5 cellular contexts compared by ENCODE assay signal in the genomic region with DNA sequence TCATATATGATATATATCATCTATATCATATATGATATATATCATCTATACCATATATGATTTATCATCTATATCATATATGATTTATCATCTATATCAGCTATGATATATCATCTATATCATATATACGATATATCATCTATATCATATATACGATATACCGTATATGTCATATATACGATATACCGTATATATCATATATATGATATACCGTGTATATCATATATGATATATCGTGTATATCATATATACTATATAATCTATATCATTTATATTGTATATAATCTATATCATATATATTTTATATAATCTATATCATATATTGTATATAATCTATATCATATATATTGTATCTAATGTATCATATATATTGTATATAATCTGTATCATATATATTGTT. TPM values are rescaled to one million over a fixed set of nuclear protein-coding genes. Genes with fewer than 3 reads are reported as not detected.
"Had no signal": no experiment of that assay in that cellular context is flagged by ENCODE, and none has a peak within 500 bp of the region (broad histone marks: within the 10 kb centered on the region; RNA-seq: fewer than 3 reads in every experiment).

No MANE protein-coding gene starts in this region.

RNA-seq across cellular contexts. Expression of a gene that starts 55.9 kb away (rescaled TPM):
- total RNA-seq: activated T-helper 2 cell treated with anti-CD3 and anti-CD28 coated beads, Interferon-gamma antibody, Interleukin-2, Interleukin-4, amounts not matched to agents 10 μg/mL and 5 μg/mL and 100 μg/mL, durations not matched to agents 14 hours and 24 hours and 36 hours; ascending aorta; body of pancreas; bronchial epithelial cell had no signal
- polyA plus RNA-seq: aorta had no signal
